20 cellular contexts compared by ENCODE assay signal in the genomic region with DNA sequence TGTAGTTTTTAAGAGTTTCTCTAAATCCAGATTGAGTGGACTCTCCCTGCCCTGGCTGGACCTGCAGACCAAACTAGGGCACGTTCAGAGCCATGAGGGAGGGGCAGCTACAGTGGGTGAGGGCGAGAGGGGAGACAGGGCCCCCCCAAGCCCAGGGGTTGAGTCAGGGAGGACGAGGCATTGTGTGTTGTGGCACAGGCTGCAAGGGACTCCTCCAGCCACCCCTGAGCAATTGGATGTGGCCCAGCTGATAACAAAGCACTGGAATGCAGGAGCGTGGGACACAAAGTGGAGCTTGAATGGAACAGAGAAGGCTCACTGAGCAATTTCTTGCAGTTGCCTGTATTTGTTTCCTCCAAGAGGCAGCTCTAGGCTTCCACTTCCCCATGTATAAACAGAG. TPM values are rescaled to one million over a fixed set of nuclear protein-coding genes. Genes with fewer than 3 reads are reported as not detected.
A peak's percentile ranks its signal among the peaks of the same experiment; 100 is the strongest.
DNase-seq lines count a peak whose midpoint lies in the region; ATAC-seq and TF ChIP-seq lines count a peak whose summit lies in the region.
"Had no signal": no experiment of that assay in that cellular context is flagged by ENCODE, and none has a peak within 500 bp of the region (broad histone marks: within the 10 kb centered on the region; RNA-seq: fewer than 3 reads in every experiment).

No MANE protein-coding gene starts in this region.

- in situ Hi-C loops in IMR-90 (cut with MboI; ENCODE audit: low sequenced_read_pairs) = no loop called here

- H2AK9ac ChIP-seq in IMR-90 (replicated peaks; ENCODE audit: low read depth, low read length, poor library complexity) = peak overlapping the region; percentile 56

- H3K18ac ChIP-seq in IMR-90 (ENCODE audit: low read depth, low read length) = no peak overlapping the region

- no peaks in the 10 kb centered on the region for H3K9me3 Mint-ChIP-seq in stimulated activated effector memory CD8-positive, alpha-beta T cell treated with anti-CD3 and anti-CD28 coated beads, Interleukin-12 subunit alpha, Interleukin-12 subunit beta, amount 100 ng/mL, for 72 hours
- H3K9me3 Mint-ChIP-seq: activated CD4-positive, alpha-beta T cell treated with anti-CD3 and anti-CD28 coated beads, Interleukin-2, amount 10 ng/mL, durations not matched to agents 24 days and 14 days; memory B cell; nephron had no signal

- DNase-seq in IMR-90 (no peak), left lung (no peak), HuH-7 (ENCODE audit: low spot score) (no peak), T-helper 9 cell (no peak), DMS114 treated with DMSO at 0.1 percent for 48 hours (lab: John Stamatoyannopoulos, UW; ENCODE audit: unreplicated experiment) (no peak), COLO829 (ENCODE audit: low spot score) (no peak)
- no peak for DNase-seq in stimulated activated effector memory CD8-positive, alpha-beta T cell treated with anti-CD3 and anti-CD28 coated beads, Interleukin-12 subunit alpha, Interleukin-12 subunit beta, amount 100 ng/mL, for 72 hours (ENCODE audit: low spot score in 2 of 2)
- DNase-seq: activated CD4-positive, alpha-beta T cell treated with anti-CD3 and anti-CD28 coated beads, Interleukin-2, amount 10 ng/mL, durations not matched to agents 24 days and 14 days; activated CD8-positive, alpha-beta memory T cell treated with anti-CD3 and anti-CD28 coated beads, Interleukin-2, amount 50 U/mL, for 48 hours; activated gamma-delta T cell treated with Interleukin-2 at 50 U/mL for 16 hours; anterior cingulate cortex; Caco-2; NCI-H1048; NCI-H774; PC-3 had no signal

- H3K9ac ChIP-seq in IMR-90 (ENCODE audit: low read depth, low read length) = no peak overlapping the region

- ATAC-seq in IMR-90 (ENCODE audit: low read depth) (no peak), left lung (peak; percentile 39)
- ATAC-seq in stimulated activated effector memory CD8-positive, alpha-beta T cell treated with anti-CD3 and anti-CD28 coated beads, Interleukin-12 subunit alpha, Interleukin-12 subunit beta, amount 100 ng/mL, for 72 hours = no peak
- ATAC-seq: esophagus mucosa, K562, PC-3 had no signal

- no peak overlapping the region for H4K91ac ChIP-seq in IMR-90 (ENCODE audit: insufficient read depth, low read depth, low read length)

- peaks cover 9% of the 10 kb centered on the region for H3K4me1 ChIP-seq in IMR-90 (ENCODE audit: control insufficient read depth, insufficient read depth, low read length)
- peaks cover 9% of the 10 kb centered on the region for H3K4me1 ChIP-seq in ectodermal cell (ENCODE audit: control insufficient read depth, insufficient read depth, low read length)
- H3K4me1 ChIP-seq in left lung = peaks cover 5 to 14% of the 10 kb centered on the region in 2 donors
- H3K4me1 ChIP-seq: Caco-2 had no signal

- no peak overlapping the region for H3K4me3 Mint-ChIP-seq in stimulated activated effector memory CD8-positive, alpha-beta T cell treated with anti-CD3 and anti-CD28 coated beads, Interleukin-12 subunit alpha, Interleukin-12 subunit beta, amount 100 ng/mL, for 72 hours
- H3K4me3 Mint-ChIP-seq: activated CD4-positive, alpha-beta T cell treated with anti-CD3 and anti-CD28 coated beads, Interleukin-2, amount 10 ng/mL, durations not matched to agents 24 days and 14 days; memory B cell; nephron had no signal

- no peaks in the 10 kb centered on the region for H3K27me3 ChIP-seq in IMR-90 (ENCODE audit: control insufficient read depth, insufficient read depth, low read length)
- no peaks in the 10 kb centered on the region for H3K27me3 ChIP-seq in ectodermal cell (ENCODE audit: control insufficient read depth, insufficient read depth, low read length, poor library complexity, severe bottlenecking)
- no peaks in the 10 kb centered on the region for H3K27me3 ChIP-seq in left lung

- H3K27ac Mint-ChIP-seq in stimulated activated effector memory CD8-positive, alpha-beta T cell treated with anti-CD3 and anti-CD28 coated beads, Interleukin-12 subunit alpha, Interleukin-12 subunit beta, amount 100 ng/mL, for 72 hours = peak overlapping the region; percentile 65
- H3K27ac Mint-ChIP-seq: activated CD4-positive, alpha-beta T cell treated with anti-CD3 and anti-CD28 coated beads, Interleukin-2, amount 10 ng/mL, durations not matched to agents 24 days and 14 days; nephron had no signal

- no peak overlapping the region for H2AFZ ChIP-seq in IMR-90 (replicated peaks; ENCODE audit: low read length, poor library complexity)

- H2AK5ac ChIP-seq in IMR-90 (ENCODE audit: low read depth, low read length) = no peak overlapping the region

- H3K4me2 ChIP-seq in IMR-90 (ENCODE audit: low read depth, low read length) = no peak overlapping the region

- H3K4ac ChIP-seq in IMR-90 (ENCODE audit: low read depth, low read length) = no peak overlapping the region

- WGBS in IMR-90 (ENCODE audit: extremely low coverage in 2 of 2, insufficient read length in 1 of 2), 2 experiments = 100% methylated on average over 1 of the region's 4 CpGs; no CpG with 5 or more reads in 1 of the 2 experiments
- WGBS in ectodermal cell, 2 experiments = 53 to 61% methylated on average over 4 of the region's 4 CpGs

- peaks cover 13% of the 10 kb centered on the region for H3K4me1 Mint-ChIP-seq in stimulated activated effector memory CD8-positive, alpha-beta T cell treated with anti-CD3 and anti-CD28 coated beads, Interleukin-12 subunit alpha, Interleukin-12 subunit beta, amount 100 ng/mL, for 72 hours

- H3K4me3 ChIP-seq in IMR-90 (ENCODE audit: insufficient read depth, low read depth, low read length) = no peak overlapping the region
- H3K4me3 ChIP-seq in ectodermal cell (ENCODE audit: insufficient read depth, low read depth, low read length) = no peak overlapping the region
- H3K4me3 ChIP-seq in left lung = no peak overlapping the region
- H3K4me3 ChIP-seq: K562 had no signal

- CTCF ChIA-PET in IMR-90 (lab: Yijun Ruan, JAX) = no interaction called here

- POLR2A ChIA-PET in IMR-90 (lab: Charles Lee; ENCODE audit: unreplicated experiment) = no interaction called here

- no peak overlapping the region for H4K5ac ChIP-seq in IMR-90 (ENCODE audit: low read depth, low read length)

- H3K14ac ChIP-seq in IMR-90 (replicated peaks; ENCODE audit: low read depth, low read length) = no peak overlapping the region

- H2BK5ac ChIP-seq in IMR-90 (ENCODE audit: low read depth, low read length, poor library complexity, severe bottlenecking) = no peak overlapping the region

- H2BK20ac ChIP-seq in IMR-90 (ENCODE audit: low read depth, low read length) = no peak overlapping the region

- H2BK120ac ChIP-seq in IMR-90 (ENCODE audit: low read depth, low read length) = no peak overlapping the region

- peaks cover 31% of the 10 kb centered on the region for H3K9me1 ChIP-seq in IMR-90 (ENCODE audit: insufficient read depth, low read length)

- TF ChIP-seq CTCF in IMR-90 (conservative IDR thresholded peaks at IDR 0.05; ENCODE audit: low read depth, low read length) (no peak), left lung (IDR thresholded peaks at IDR 0.05) (no peak)

- intact Hi-C loops in IMR-90 (cut with micrococcal nuclease) (no loop called here), left lung (cut with DNase I) (no loop called here)

- peak overlapping the region; percentile 14 for H3K23ac ChIP-seq in IMR-90 (ENCODE audit: low read depth, low read length)

- no peak overlapping the region for H3K56ac ChIP-seq in IMR-90 (ENCODE audit: extremely low read depth, insufficient read depth, low read length)

- H3K36me3 Mint-ChIP-seq in stimulated activated effector memory CD8-positive, alpha-beta T cell treated with anti-CD3 and anti-CD28 coated beads, Interleukin-12 subunit alpha, Interleukin-12 subunit beta, amount 100 ng/mL, for 72 hours = peaks cover 51% of the 10 kb centered on the region

- no peak overlapping the region for H2BK15ac ChIP-seq in IMR-90 (ENCODE audit: low read depth, low read length)

- no peak overlapping the region for H4K8ac ChIP-seq in IMR-90 (ENCODE audit: low read depth in 2 of 2, low read length in 2 of 2)

- H3K36me3 ChIP-seq in IMR-90 (ENCODE audit: control insufficient read depth, insufficient read depth, low read length) (peaks cover 61% of the 10 kb centered on the region), ectodermal cell (ENCODE audit: control insufficient read depth, insufficient read depth, low read length) (peaks cover 39% of the 10 kb centered on the region), left lung (peaks cover 0 to 61% of the 10 kb centered on the region in 2 donors)

- TF ChIP-seq POLR2A in IMR-90 (IDR thresholded peaks at IDR 0.05; ENCODE audit: low read depth, low read length) = no peak

- BruUV-seq in IMR-90 (replicated peaks; lab: Mats Ljungman, UMichigan) = no TSS peak

- dilution Hi-C loops in IMR-90 (cut with HindIII; ENCODE audit: low sequenced_read_pairs, unreplicated experiment) = no loop called here

- H3K9me3 ChIP-seq in IMR-90 (ENCODE audit: control insufficient read depth, insufficient read depth, low read length) (no peaks in the 10 kb centered on the region), ectodermal cell (ENCODE audit: control insufficient read depth, low read length) (no peaks in the 10 kb centered on the region), left lung (no peaks in the 10 kb centered on the region)
- H3K9me3 ChIP-seq: Caco-2 had no signal

- no peak overlapping the region for H3K27ac ChIP-seq in IMR-90 (ENCODE audit: insufficient read depth, low read length)
- peak overlapping the region; percentile 68 for H3K27ac ChIP-seq in ectodermal cell (ENCODE audit: insufficient read depth, low read depth, low read length, poor library complexity, severe bottlenecking)
- peak overlapping the region in 1 of 2 donors; percentile 23 for H3K27ac ChIP-seq in left lung

- TF ChIP-seq RAD21 in IMR-90 (IDR thresholded peaks at IDR 0.05; ENCODE audit: low read length) = no peak

- peaks cover 28 to 92% of the 10 kb centered on the region in 2 experiments for H3K79me1 ChIP-seq in IMR-90 (ENCODE audit: low read depth in 1 of 2, low read length in 2 of 2)

- H4K20me1 ChIP-seq in IMR-90 (ENCODE audit: insufficient read depth, low read length) = peaks cover 86% of the 10 kb centered on the region

TF ChIP-seq in IMR-90, 13 proteins besides CTCF, POLR2A, EP300 and RAD21 (continues in another document):
- TF ChIP-seq MAZ (IDR thresholded peaks at IDR 0.05; ENCODE audit: borderline replicate concordance, low read depth, low read length) = no peak
- no peak for TF ChIP-seq CEBPB (IDR thresholded peaks at IDR 0.05; ENCODE audit: low read depth, low read length)
- no peak for TF ChIP-seq FOS (IDR thresholded peaks at IDR 0.05; ENCODE audit: low read depth, low read length)
- TF ChIP-seq RFX5 (IDR thresholded peaks at IDR 0.05; ENCODE audit: low read depth, low read length) = no peak
- TF ChIP-seq MAFK (IDR thresholded peaks at IDR 0.05; ENCODE audit: low read depth, low read length) = no peak
- no peak for TF ChIP-seq RCOR1 (IDR thresholded peaks at IDR 0.05; ENCODE audit: insufficient replicate concordance, low read length)

RNA-seq across cellular contexts. Expression of a gene that starts 43.5 kb away (rescaled TPM):
- 90.0 and 97.5 TPM in 2 replicates for total RNA-seq in IMR-90 (2012; rRNA removed)
- polyA plus RNA-seq in IMR-90 (2012; rRNA removed) = 425 and 491 TPM in 2 replicates
- polyA plus RNA-seq in IMR-90 (2012; cell fraction: cytosol; rRNA removed) = 389 and 526 TPM in 2 replicates
- 246 and 255 TPM in 2 replicates for polyA plus RNA-seq in IMR-90 (2012; cell fraction: nucleus; rRNA removed; ENCODE audit: low replicate concordance)
- 256 TPM for polyA plus RNA-seq in ectodermal cell (2013, experiment 1 of 4)
- polyA plus RNA-seq in ectodermal cell (2013, experiment 2 of 4) = 238 TPM
- polyA plus RNA-seq in ectodermal cell (2013, experiment 3 of 4) = 170 TPM
- 208 TPM for polyA plus RNA-seq in ectodermal cell (2013, experiment 4 of 4)
- total RNA-seq in left lung = 100 to 1,000 TPM; 319 to 344 TPM
